In genomic region chr2:39308778-39309177, GRCh38 we compare ENCODE assay signal across 23 cellular contexts.
"Had no signal": no experiment of that assay in that cellular context is flagged by ENCODE, and none has a peak within 500 bp of the region (broad histone marks: within the 10 kb centered on the region; RNA-seq: fewer than 3 reads in every experiment).

No MANE protein-coding gene starts in this region.

- H3K27ac ChIP-seq: left lung, lower lobe of right lung, pancreas, prostate gland, skin epidermis, spleen, suprapubic skin, thoracic aorta, tibial artery, upper lobe of right lung had no signal

- H3K9me3 ChIP-seq: left lung, lower lobe of right lung, pancreas, prostate gland, spleen, suprapubic skin, thoracic aorta, tibial artery, upper lobe of right lung had no signal

- H3K36me3 ChIP-seq: prostate gland, thoracic aorta had no signal

- H3K4me3 ChIP-seq: left lung, lower lobe of right lung, pancreas, prostate gland, skin epidermis, spleen, suprapubic skin, thoracic aorta, tibial artery, upper lobe of right lung had no signal

- H3K27me3 ChIP-seq: left lung, pancreas, spleen, suprapubic skin, tibial artery, upper lobe of right lung had no signal

- FAIRE-seq: keratinocyte, pancreas, urothelium cell line had no signal

- H3K4me1 ChIP-seq: left lung, lower lobe of right lung, pancreas, prostate gland, spleen, suprapubic skin, upper lobe of right lung had no signal

- DNase-seq: hippocampal formation; left colon; left lung; lower lobe of right lung; mammary epithelial cell; naive thymus-derived CD8-positive, alpha-beta T cell; nucleus accumbens; pancreas; posterior cingulate gyrus; retina; right cardiac atrium; spleen; stimulated activated CD4-positive, alpha-beta T cell treated with anti-CD3 and anti-CD28 coated beads, Interleukin-4, amount 100 ng/mL, for 24 hours; stimulated activated naive CD4-positive, alpha-beta T cell; tibial artery; trophoblast cell; upper lobe of right lung had no signal
